ENCODE assay signal across 15 cellular contexts in genomic region chr1:183487686-183488442, GRCh38.
"Had no signal": no experiment of that assay in that cellular context is flagged by ENCODE, and none has a peak within 500 bp of the region (broad histone marks: within the 10 kb centered on the region; RNA-seq: fewer than 3 reads in every experiment).

No MANE protein-coding gene starts in this region.

- H3K9me3 Mint-ChIP-seq: activated naive CD4-positive, alpha-beta T cell treated with anti-CD3 and anti-CD28 coated beads, Interleukin-2, amount 10 ng/mL, durations not matched to agents 7 days and 5 days; central memory CD8-positive, alpha-beta T cell; naive thymus-derived CD8-positive, alpha-beta T cell; stimulated activated memory B cell treated with anti-CD40 and anti-IgM and Interleukin-4, amounts not matched to agents 10 μg/mL and 1 μg/mL and 100 μg/mL, for 72 hours; T-helper 1 cell treated with Interleukin-12 subunit alpha and Interleukin-12 subunit beta and Interleukin-4 antibody, amounts not matched to agents 30 μg/mL and 1 μg/mL, for 36 hours had no signal

- H3K9me3 ChIP-seq: ascending aorta, colonic mucosa, esophagus squamous epithelium, sigmoid colon had no signal

- H3K27ac ChIP-seq: ascending aorta, colonic mucosa, esophagus squamous epithelium, sigmoid colon had no signal

- H3K4me3 Mint-ChIP-seq: activated naive CD4-positive, alpha-beta T cell treated with anti-CD3 and anti-CD28 coated beads, Interleukin-2, amount 10 ng/mL, durations not matched to agents 7 days and 5 days; central memory CD8-positive, alpha-beta T cell; stimulated activated memory B cell treated with anti-CD40 and anti-IgM and Interleukin-4, amounts not matched to agents 10 μg/mL and 1 μg/mL and 100 μg/mL, for 72 hours; T-helper 1 cell treated with Interleukin-12 subunit alpha and Interleukin-12 subunit beta and Interleukin-4 antibody, amounts not matched to agents 30 μg/mL and 1 μg/mL, for 36 hours had no signal

- H3K36me3 ChIP-seq: ascending aorta, colonic mucosa, esophagus squamous epithelium, sigmoid colon had no signal

- H3K4me3 ChIP-seq: ascending aorta, colonic mucosa, esophagus squamous epithelium, sigmoid colon had no signal

- H3K27ac Mint-ChIP-seq: activated naive CD4-positive, alpha-beta T cell treated with anti-CD3 and anti-CD28 coated beads, Interleukin-2, amount 10 ng/mL, durations not matched to agents 7 days and 5 days; stimulated activated memory B cell treated with anti-CD40 and anti-IgM and Interleukin-4, amounts not matched to agents 10 μg/mL and 1 μg/mL and 100 μg/mL, for 72 hours; T-helper 1 cell treated with Interleukin-12 subunit alpha and Interleukin-12 subunit beta and Interleukin-4 antibody, amounts not matched to agents 30 μg/mL and 1 μg/mL, for 36 hours had no signal

- H3K27me3 Mint-ChIP-seq: activated naive CD4-positive, alpha-beta T cell treated with anti-CD3 and anti-CD28 coated beads, Interleukin-2, amount 10 ng/mL, durations not matched to agents 7 days and 5 days; central memory CD8-positive, alpha-beta T cell; naive thymus-derived CD8-positive, alpha-beta T cell; stimulated activated memory B cell treated with anti-CD40 and anti-IgM and Interleukin-4, amounts not matched to agents 10 μg/mL and 1 μg/mL and 100 μg/mL, for 72 hours had no signal

- H3K27me3 ChIP-seq: ascending aorta, colonic mucosa, esophagus squamous epithelium, sigmoid colon had no signal

- H3K4me1 ChIP-seq: ascending aorta had no signal

- ATAC-seq: naive thymus-derived CD8-positive, alpha-beta T cell; stimulated activated memory B cell treated with anti-CD40 and anti-IgM and Interleukin-4, amounts not matched to agents 10 μg/mL and 1 μg/mL and 100 μg/mL, for 72 hours had no signal

- DNase-seq: activated CD4-positive, alpha-beta T cell treated with anti-CD3 and anti-CD28 coated beads, Interleukin-2, amount 50 U/mL, for 4 hours; activated CD4-positive, CD25-positive, alpha-beta regulatory T cell treated with anti-CD3 and anti-CD28 coated beads, Interleukin-2, amount 50 U/mL, for 72 hours; activated effector memory CD4-positive, alpha-beta T cell treated with Interleukin-2 at 50 U/mL for 16 hours; activated naive CD4-positive, alpha-beta T cell treated with anti-CD3 and anti-CD28 coated beads, Interleukin-2, amount 10 ng/mL, durations not matched to agents 7 days and 5 days; colonic mucosa; effector CD4-positive, alpha-beta T cell; esophagus squamous epithelium; mesenchymal stem cell; sigmoid colon; stimulated activated CD4-positive, alpha-beta T cell treated with anti-CD3 and anti-CD28 coated beads, Interleukin-4, amount 100 ng/mL, for 24 hours had no signal
